8 cellular contexts compared by ENCODE assay signal in genomic region chr17:42403150-42403549, GRCh38. TPM values are rescaled to one million over a fixed set of nuclear protein-coding genes. Genes with fewer than 3 reads are reported as not detected.
A peak's percentile ranks its signal among the peaks of the same experiment; 100 is the strongest.
DNase-seq lines count a peak whose midpoint lies in the region; ATAC-seq and TF ChIP-seq lines count a peak whose summit lies in the region.

No MANE protein-coding gene starts in this region.

- 53 to 100% methylated on average over 1 to 3 of the region's 6 CpGs for WGBS in gastroesophageal sphincter (ENCODE audit: low coverage in 1 of 2), 2 donors

- intact Hi-C loops in MCF 10A (cut with micrococcal nuclease): no loop called here

- H3K4me1 ChIP-seq in gastroesophageal sphincter: peaks cover 8 to 98% (median 37%) of the 10 kb centered on the region in 3 donors

- in situ Hi-C loops in T47D (cut with HindIII; ENCODE audit: low pct_unique_long_range_greater_than_20kb, low sequenced_read_pairs): no loop called here

- ATAC-seq in gastroesophageal sphincter (no peak), GM18517 (IDR thresholded peaks at IDR 0.05; ENCODE audit: unreplicated experiment) (no peak), HG02884 (IDR thresholded peaks at IDR 0.05; ENCODE audit: unreplicated experiment) (no peak)

- no peaks in the 10 kb centered on the region for H3K27me3 Mint-ChIP-seq in MCF 10A (ENCODE audit: insufficient read depth, unreplicated experiment)
- H3K27me3 Mint-ChIP-seq in activated CD4-positive, alpha-beta memory T cell treated with anti-CD3 and anti-CD28 coated beads, Interleukin-2, amount 10 ng/mL, durations not matched to agents 7 days and 5 days: peaks cover 19% of the 10 kb centered on the region

- H3K9me3 ChIP-seq in gastroesophageal sphincter: no peaks in the 10 kb centered on the region

- TF ChIP-seq EP300 in gastroesophageal sphincter (IDR thresholded peaks at IDR 0.05): no peak

- POLR2A ChIA-PET in MCF 10A (lab: Yijun Ruan, JAX): interaction anchor here (0.6 to 1.5 kb wide), 4 partner anchors 16 to 61 kb away, joined by 3 to 8 read pairs (median 4); partner anchors contain the start of gene CAVIN1
- POLR2A ChIA-PET in activated CD4-positive, alpha-beta memory T cell treated with anti-CD3 and anti-CD28 coated beads, Interleukin-2, amount 10 ng/mL, durations not matched to agents 7 days and 5 days (lab: Charles Lee): interaction anchor here (1.0 to 3.4 kb wide), 6 partner anchors 10 to 116 kb away, joined by 3 to 15 read pairs (median 4); partner anchors contain the start of gene STAT3

- TF ChIP-seq POLR2A in gastroesophageal sphincter (IDR thresholded peaks at IDR 0.05): no peak

- no peak for TF ChIP-seq CTCF in MCF 10A (IDR thresholded peaks at IDR 0.05; ENCODE audit: unreplicated experiment)
- TF ChIP-seq CTCF in gastroesophageal sphincter (IDR thresholded peaks at IDR 0.05): peak in 1 of 4 experiments; percentile 31

- no peaks in the 10 kb centered on the region for H3K27me3 ChIP-seq in gastroesophageal sphincter

- peaks cover 0 to 36% of the 10 kb centered on the region in 2 donors for H3K36me3 ChIP-seq in gastroesophageal sphincter

- H3K27ac ChIP-seq in gastroesophageal sphincter: peak overlapping the region in 3 of 4 donors; percentile 55 to 99 (median 69)

- peaks cover 46% of the 10 kb centered on the region for H3K36me3 Mint-ChIP-seq in MCF 10A (ENCODE audit: insufficient read depth, unreplicated experiment)
- no peaks in the 10 kb centered on the region for H3K36me3 Mint-ChIP-seq in activated CD4-positive, alpha-beta memory T cell treated with anti-CD3 and anti-CD28 coated beads, Interleukin-2, amount 10 ng/mL, durations not matched to agents 7 days and 5 days (ENCODE audit: low read depth)

- H3K4me3 Mint-ChIP-seq in MCF 10A (ENCODE audit: unreplicated experiment): no peak overlapping the region
- H3K4me3 Mint-ChIP-seq in activated CD4-positive, alpha-beta memory T cell treated with anti-CD3 and anti-CD28 coated beads, Interleukin-2, amount 10 ng/mL, durations not matched to agents 7 days and 5 days: no peak overlapping the region

- no peak overlapping the region for H3K4me3 ChIP-seq in gastroesophageal sphincter

- H3K27ac Mint-ChIP-seq in MCF 10A (ENCODE audit: low read depth, unreplicated experiment): no peak overlapping the region
- no peak overlapping the region for H3K27ac Mint-ChIP-seq in activated CD4-positive, alpha-beta memory T cell treated with anti-CD3 and anti-CD28 coated beads, Interleukin-2, amount 10 ng/mL, durations not matched to agents 7 days and 5 days

- no peaks in the 10 kb centered on the region for H3K9me3 Mint-ChIP-seq in MCF 10A (ENCODE audit: unreplicated experiment)
- no peaks in the 10 kb centered on the region for H3K9me3 Mint-ChIP-seq in activated CD4-positive, alpha-beta memory T cell treated with anti-CD3 and anti-CD28 coated beads, Interleukin-2, amount 10 ng/mL, durations not matched to agents 7 days and 5 days

- no TSS peak for BruUV-seq in MCF 10A (replicated peaks; lab: Mats Ljungman, UMichigan)

- CTCF ChIA-PET in MCF 10A (lab: Yijun Ruan, JAX): interaction anchor here (0.6 to 3.6 kb wide), 5 partner anchors 23 to 283 kb away, joined by 3 to 13 read pairs (median 4); no protein-coding TSS in a partner anchor
- CTCF ChIA-PET in activated CD4-positive, alpha-beta memory T cell treated with anti-CD3 and anti-CD28 coated beads, Interleukin-2, amount 10 ng/mL, durations not matched to agents 7 days and 5 days (lab: Charles Lee): interaction anchor here (0.6 to 15.8 kb wide), 20 partner anchors 11 to 181 kb away, joined by 3 to 342 read pairs (median 4); partner anchors contain the start of gene STAT3

- DNase-seq in T47D (ENCODE audit: low read depth in 1 of 2, low spot score in 1 of 2) (peak; percentile 44 to 56), MCF 10A (ENCODE audit: unreplicated experiment) (no peak), NCI-H446 (lab: John Stamatoyannopoulos, UW) (no peak)
- DNase-seq in activated CD4-positive, alpha-beta memory T cell treated with anti-CD3 and anti-CD28 coated beads, Interleukin-2, amount 10 ng/mL, durations not matched to agents 7 days and 5 days: peak; percentile 52
- DNase-seq in stimulated activated naive CD4-positive, alpha-beta T cell treated with Interleukin-2 at 50 U/mL for 16 hours (lab: John Stamatoyannopoulos, UW): peak; percentile 34

- H3K4me1 Mint-ChIP-seq in MCF 10A (ENCODE audit: insufficient read depth, unreplicated experiment): peaks cover 21% of the 10 kb centered on the region
- peaks cover 20% of the 10 kb centered on the region for H3K4me1 Mint-ChIP-seq in activated CD4-positive, alpha-beta memory T cell treated with anti-CD3 and anti-CD28 coated beads, Interleukin-2, amount 10 ng/mL, durations not matched to agents 7 days and 5 days

RNA-seq across cellular contexts. Expression of gene STAT3, which starts 14.9 kb away (rescaled TPM):
- total RNA-seq in MCF 10A (2022) (89.2 and 115 TPM in 2 replicates), gastroesophageal sphincter (100 to 1,000 TPM; 146 to 253 (median 205) TPM)
- 100 to 1,000 TPM; 130 to 135 TPM for total RNA-seq in activated CD4-positive, alpha-beta memory T cell treated with anti-CD3 and anti-CD28 coated beads, Interleukin-2, amount 10 ng/mL, durations not matched to agents 7 days and 5 days

RNA-seq across cellular contexts. Expression of gene CAVIN1, which starts 19.9 kb away (rescaled TPM):
- 137 and 143 TPM in 2 replicates for total RNA-seq in MCF 10A (2022)
- total RNA-seq in activated CD4-positive, alpha-beta memory T cell treated with anti-CD3 and anti-CD28 coated beads, Interleukin-2, amount 10 ng/mL, durations not matched to agents 7 days and 5 days: 1 to 10 TPM; 1.0 to 1.1 TPM
- total RNA-seq in gastroesophageal sphincter: 1,000 to 10,000 TPM in 2 of 4 donors, 100 to 1,000 TPM in 2; 615 to 1,266 (median 897) TPM

RNA-seq across cellular contexts. Expression of gene ATP6V0A1, which starts 55.5 kb away (rescaled TPM):
- 56.0 and 60.5 TPM in 2 replicates for total RNA-seq in MCF 10A (2022)
- total RNA-seq in activated CD4-positive, alpha-beta memory T cell treated with anti-CD3 and anti-CD28 coated beads, Interleukin-2, amount 10 ng/mL, durations not matched to agents 7 days and 5 days: 1 to 10 TPM; 5.8 to 8.6 TPM
- 10 to 100 TPM; 47.5 to 84.5 (median 65.4) TPM for total RNA-seq in gastroesophageal sphincter

Comparison
In these comparisons a context has a peak if more than half of its experiments do, and no peak if none do; other contexts are left out.
1. DNase-seq: peak in T47D (2 of 2), activated CD4-positive, alpha-beta memory T cell treated with anti-CD3 and anti-CD28 coated beads, Interleukin-2, amount 10 ng/mL, durations not matched to agents 7 days and 5 days (single experiment) and stimulated activated naive CD4-positive, alpha-beta T cell treated with Interleukin-2 at 50 U/mL for 16 hours (single experiment); none in MCF 10A (single experiment) and NCI-H446 (0 of 2).
2. RNA of gene CAVIN1, which starts 19.9 kb away (total RNA-seq): 615 to 1,266 TPM in gastroesophageal sphincter and 137 to 143 TPM in MCF 10A; 1.0 to 1.1 TPM in activated CD4-positive, alpha-beta memory T cell treated with anti-CD3 and anti-CD28 coated beads, Interleukin-2, amount 10 ng/mL, durations not matched to agents 7 days and 5 days; every median in the first group is over 10 times any median in the second.